8 cellular contexts compared by ENCODE assay signal in the genomic region with DNA sequence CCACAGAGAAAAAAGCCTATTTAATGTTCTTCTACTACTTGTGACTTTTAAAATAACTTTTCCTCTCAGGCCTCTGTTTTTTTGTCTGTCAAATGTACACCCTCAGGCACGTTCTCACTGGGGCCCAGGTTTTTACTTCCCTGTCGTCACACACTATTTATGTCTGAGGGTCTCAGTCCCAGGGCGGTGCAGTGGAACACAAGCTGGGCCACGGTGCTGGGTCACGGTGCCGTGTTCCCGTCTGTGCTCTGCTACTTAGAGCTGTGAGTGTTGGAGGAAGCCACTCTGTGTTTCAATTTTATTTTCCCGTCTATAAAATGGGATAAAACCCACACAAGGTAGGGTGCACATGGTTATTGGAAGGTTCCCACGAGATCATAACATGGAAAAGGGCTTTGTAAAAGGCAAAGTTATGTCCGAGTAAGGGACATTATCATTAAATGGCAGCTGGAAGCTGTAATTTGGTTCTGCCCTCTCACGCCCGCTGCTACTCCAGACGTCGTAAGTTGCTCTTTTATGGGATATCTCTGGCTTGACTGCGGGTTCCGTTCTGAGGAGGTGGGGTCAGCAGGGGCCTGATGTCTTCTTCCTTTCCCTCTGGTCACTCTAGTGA. TPM values are rescaled to one million over a fixed set of nuclear protein-coding genes. Genes with fewer than 3 reads are reported as not detected.
DNase-seq lines count a peak whose midpoint lies in the region; ATAC-seq and TF ChIP-seq lines count a peak whose summit lies in the region.

No MANE protein-coding gene starts in this region.

- peak overlapping the region; percentile 73; the same call in 1 of the 2 replicates for H3K4me3 ChIP-seq in GM08714 (ENCODE audit: low read length)
- peak overlapping the region; percentile 81 for H3K4me3 ChIP-seq in SJCRH30
- peak overlapping the region; percentile 73 to 86 (median 78) for H3K4me3 ChIP-seq in esophagus muscularis mucosa

- no peaks in the 10 kb centered on the region for H3K27me3 Mint-ChIP-seq in osteocyte (ENCODE audit: unreplicated experiment)

- H3K4me1 ChIP-seq in SJCRH30 (peaks cover 3% of the 10 kb centered on the region; the same call in 1 of the 2 replicates), esophagus muscularis mucosa (peaks cover 20 to 46% (median 34%) of the 10 kb centered on the region in 4 donors)

- TF ChIP-seq CTCF in esophagus muscularis mucosa (IDR thresholded peaks at IDR 0.05) (no peak), osteocyte (IDR thresholded peaks at IDR 0.05) (no peak)

- H3K9me3 ChIP-seq in SJCRH30 (replicated peaks): no peaks in the 10 kb centered on the region
- no peaks in the 10 kb centered on the region for H3K9me3 ChIP-seq in esophagus muscularis mucosa

- intact Hi-C loops in esophagus muscularis mucosa (cut with DNase I): no loop called here

- peak overlapping the region; percentile 89 for H3K4me3 Mint-ChIP-seq in osteocyte (ENCODE audit: unreplicated experiment)

- TF ChIP-seq POLR2A in esophagus muscularis mucosa (IDR thresholded peaks at IDR 0.05; ENCODE audit: low read depth): no peak

- no peaks in the 10 kb centered on the region for H3K36me3 ChIP-seq in SJCRH30
- peaks cover 0 to 18% (median 9%) of the 10 kb centered on the region in 4 donors for H3K36me3 ChIP-seq in esophagus muscularis mucosa

- H3K27ac Mint-ChIP-seq in osteocyte (ENCODE audit: unreplicated experiment): peak overlapping the region; percentile 87

- H3K27ac ChIP-seq in SJCRH30: peak overlapping the region; percentile 74
- peak overlapping the region; percentile 93 to 98 (median 96) for H3K27ac ChIP-seq in esophagus muscularis mucosa (replicated peaks in 1 of 4)

- peaks cover 4% of the 10 kb centered on the region for H3K36me3 Mint-ChIP-seq in osteocyte (ENCODE audit: unreplicated experiment)

- no peak for TF ChIP-seq EP300 in esophagus muscularis mucosa (IDR thresholded peaks at IDR 0.05)

- peaks cover 43% of the 10 kb centered on the region for H3K4me1 Mint-ChIP-seq in osteocyte (ENCODE audit: unreplicated experiment)

- no peak for ATAC-seq in GM18873 (IDR thresholded peaks at IDR 0.05; ENCODE audit: low FRiP score, unreplicated experiment)

- no peak for DNase-seq in SJCRH30
- no peak for DNase-seq in esophagus muscularis mucosa (ENCODE audit: extremely low spot score)
- no peak for DNase-seq in osteocyte (ENCODE audit: extremely low spot score, unreplicated experiment)
- DNase-seq in UCSD-AML1 (lab: John Stamatoyannopoulos, UW; ENCODE audit: unreplicated experiment): no peak
- no peak for DNase-seq in occipital lobe (lab: John Stamatoyannopoulos, UW)
- DNase-seq in NCI-H748 treated with DMSO at 0.1 percent for 48 hours (lab: John Stamatoyannopoulos, UW): no peak

- no peaks in the 10 kb centered on the region for H3K9me3 Mint-ChIP-seq in osteocyte (ENCODE audit: unreplicated experiment)

- H3K27me3 ChIP-seq in SJCRH30 (no peaks in the 10 kb centered on the region), esophagus muscularis mucosa (no peaks in the 10 kb centered on the region)

- WGBS in esophagus muscularis mucosa: 39% methylated on average over 16 of the region's 16 CpGs

RNA-seq across cellular contexts. Expression of a gene that starts 25.1 kb away (rescaled TPM):
- total RNA-seq in SJCRH30 (2014; rRNA removed; shearing (Covaris generic)): 8.1 and 9.5 TPM in 2 replicates
- total RNA-seq in esophagus muscularis mucosa (10 to 100 TPM in 3 of 4 donors, 1 to 10 TPM in 1; 6.6 to 19.8 (median 15.0) TPM), osteocyte (5.9 and 8.0 TPM in 2 replicates), occipital lobe (10.6 TPM)

RNA-seq across cellular contexts. Expression of a gene that starts 35.7 kb away (rescaled TPM):
- total RNA-seq in SJCRH30 (2014; rRNA removed; shearing (Covaris generic)): 174 and 183 TPM in 2 replicates
- total RNA-seq in esophagus muscularis mucosa (100 to 1,000 TPM in 2 of 4 donors, 10 to 100 TPM in 2; 66.8 to 143 (median 97.7) TPM), osteocyte (66.3 and 72.9 TPM in 2 replicates), occipital lobe (26.8 TPM)

RNA-seq across cellular contexts. Expression of a gene that starts 46.2 kb away (rescaled TPM):
- not detected in 2 replicates for total RNA-seq in SJCRH30 (2014; rRNA removed; shearing (Covaris generic))
- total RNA-seq in esophagus muscularis mucosa: 10 to 100 TPM in 3 of 4 donors, 1 to 10 TPM in 1; 7.1 to 18.5 (median 15.4) TPM
- not detected in 2 replicates for total RNA-seq in osteocyte
- 2.8 TPM for total RNA-seq in occipital lobe
